17 cellular contexts compared by ENCODE assay signal in genomic region chr3:172057624-172058023, GRCh38. TPM values are rescaled to one million over a fixed set of nuclear protein-coding genes. Genes with fewer than 3 reads are reported as not detected.
DNase-seq lines count a peak whose midpoint lies in the region; ATAC-seq and TF ChIP-seq lines count a peak whose summit lies in the region.
"Had no signal": no experiment of that assay in that cellular context is flagged by ENCODE, and none has a peak within 500 bp of the region (broad histone marks: within the 10 kb centered on the region; RNA-seq: fewer than 3 reads in every experiment).

No MANE protein-coding gene starts in this region.

- BruUV-seq in A673 (replicated peaks; lab: Mats Ljungman, UMichigan): no TSS peak

- no peak for DNase-seq in A673 (ENCODE audit: low spot score)
- DNase-seq in NCI-H69 (lab: John Stamatoyannopoulos, UW): peak; percentile 35
- DNase-seq in chondrocyte (ENCODE audit: low spot score): no peak
- no peak for DNase-seq in NCI-H226
- no peak for DNase-seq in middle frontal gyrus (ENCODE audit: extremely low spot score, low spot score)
- DNase-seq in activated CD4-positive, alpha-beta T cell treated with anti-CD3 and anti-CD28 coated beads, Interleukin-2, amount 10 ng/mL, durations not matched to agents 7 days and 5 days: no peak
- DNase-seq: C1 segment of cervical spinal cord, DMS 273 treated with DMSO at 0.1 percent for 48 hours, DND-41, IMR-90, NCI-H187, NCI-H2227 treated with DMSO at 0.1 percent for 48 hours, NCI-H524 treated with DMSO at 0.1 percent for 48 hours, PC-9 had no signal

- H3K27me3 ChIP-seq in A673 (replicated peaks; ENCODE audit: insufficient read depth, low read depth, low read length, poor library complexity) (no peaks in the 10 kb centered on the region), neutrophil (no peaks in the 10 kb centered on the region)
- H3K27me3 ChIP-seq: SJSA1 had no signal

- H3K9me3 ChIP-seq in A673 (ENCODE audit: low read depth, low read length, poor library complexity, severe bottlenecking) (no peaks in the 10 kb centered on the region), neutrophil (no peaks in the 10 kb centered on the region)
- H3K9me3 ChIP-seq: SJSA1 had no signal

- H3K27ac ChIP-seq in A673 (ENCODE audit: low read depth, low read length, poor library complexity, severe bottlenecking): peak overlapping the region; percentile 8
- peak overlapping the region; percentile 68 for H3K27ac ChIP-seq in neutrophil
- H3K27ac ChIP-seq: SJSA1 had no signal

- peak overlapping the region; percentile 53 for H3K27ac Mint-ChIP-seq in chondrocyte (ENCODE audit: unreplicated experiment)
- H3K27ac Mint-ChIP-seq in activated CD4-positive, alpha-beta T cell treated with anti-CD3 and anti-CD28 coated beads, Interleukin-2, amount 10 ng/mL, durations not matched to agents 7 days and 5 days: no peak overlapping the region

- H3K4me3 ChIP-seq in A673 (ENCODE audit: low read depth, low read length, poor library complexity, severe bottlenecking) (no peak overlapping the region), neutrophil (ENCODE audit: low read depth in 1 of 2, low read length in 1 of 2) (no peak overlapping the region)
- H3K4me3 ChIP-seq: PC-9, SJSA1 had no signal

- POLR2A ChIA-PET in A673 (lab: Charles Lee; ENCODE audit: low non-redundant PET): no interaction called here
- POLR2A ChIA-PET in activated CD4-positive, alpha-beta T cell treated with anti-CD3 and anti-CD28 coated beads, Interleukin-2, amount 10 ng/mL, durations not matched to agents 7 days and 5 days (lab: Charles Lee): no interaction called here

- H3K4me1 ChIP-seq in A673 (ENCODE audit: insufficient read depth, low read length, poor library complexity, severe bottlenecking) (peaks cover 32% of the 10 kb centered on the region), neutrophil (ENCODE audit: control insufficient read depth in 1 of 2, insufficient read depth in 1 of 2, low read depth in 1 of 2, low read length in 1 of 2) (peaks cover 48 to 59% of the 10 kb centered on the region in 2 experiments)

- peaks cover 91% of the 10 kb centered on the region for H3K4me1 Mint-ChIP-seq in chondrocyte (ENCODE audit: low read depth)
- H3K4me1 Mint-ChIP-seq in activated CD4-positive, alpha-beta T cell treated with anti-CD3 and anti-CD28 coated beads, Interleukin-2, amount 10 ng/mL, durations not matched to agents 7 days and 5 days: peaks cover 18% of the 10 kb centered on the region

- H3K27me3 Mint-ChIP-seq in chondrocyte (ENCODE audit: low read depth): no peaks in the 10 kb centered on the region
- H3K27me3 Mint-ChIP-seq in activated CD4-positive, alpha-beta T cell treated with anti-CD3 and anti-CD28 coated beads, Interleukin-2, amount 10 ng/mL, durations not matched to agents 7 days and 5 days: no peaks in the 10 kb centered on the region

- H3K4me3 Mint-ChIP-seq in chondrocyte (ENCODE audit: unreplicated experiment): no peak overlapping the region
- no peak overlapping the region for H3K4me3 Mint-ChIP-seq in activated CD4-positive, alpha-beta T cell treated with anti-CD3 and anti-CD28 coated beads, Interleukin-2, amount 10 ng/mL, durations not matched to agents 7 days and 5 days

- H3K9me3 Mint-ChIP-seq in chondrocyte (ENCODE audit: low read depth): no peaks in the 10 kb centered on the region
- H3K9me3 Mint-ChIP-seq in activated CD4-positive, alpha-beta T cell treated with anti-CD3 and anti-CD28 coated beads, Interleukin-2, amount 10 ng/mL, durations not matched to agents 7 days and 5 days: no peaks in the 10 kb centered on the region

- no peak for TF ChIP-seq CTCF in A673 (conservative IDR thresholded peaks at IDR 0.05; ENCODE audit: low read depth, low read length)
- TF ChIP-seq CTCF in chondrocyte (IDR thresholded peaks at IDR 0.05): no peak
- no peak for TF ChIP-seq CTCF in neutrophil (IDR thresholded peaks at IDR 0.05)

- intact Hi-C loops in A673 (cut with micrococcal nuclease; ENCODE audit: unreplicated experiment): no loop called here

- H3K36me3 Mint-ChIP-seq in chondrocyte (ENCODE audit: low read depth): peaks cover 8% of the 10 kb centered on the region
- peaks cover 2% of the 10 kb centered on the region for H3K36me3 Mint-ChIP-seq in activated CD4-positive, alpha-beta T cell treated with anti-CD3 and anti-CD28 coated beads, Interleukin-2, amount 10 ng/mL, durations not matched to agents 7 days and 5 days (ENCODE audit: low read depth)

- no peak for ATAC-seq in GM21515 (IDR thresholded peaks at IDR 0.05; ENCODE audit: unreplicated experiment)

- CTCF ChIA-PET in A673 (lab: Charles Lee): no interaction called here
- CTCF ChIA-PET in activated CD4-positive, alpha-beta T cell treated with anti-CD3 and anti-CD28 coated beads, Interleukin-2, amount 10 ng/mL, durations not matched to agents 7 days and 5 days (lab: Charles Lee): interaction anchor here (0.6 kb wide), 1 partner anchor 491 kb away, joined by 3 read pairs; no protein-coding TSS in a partner anchor

- H3K36me3 ChIP-seq in A673 (ENCODE audit: insufficient read depth, low read length, poor library complexity, severe bottlenecking): no peaks in the 10 kb centered on the region
- H3K36me3 ChIP-seq in neutrophil: peaks cover 15% of the 10 kb centered on the region

RNA-seq across cellular contexts. Expression of gene FNDC3B, which starts 18.2 kb away (rescaled TPM):
- total RNA-seq in A673 (2021) (43.2 and 50.8 TPM in 2 replicates), chondrocyte (290 to 304 TPM (median 293 TPM) in 3 replicates)
- 10 to 100 TPM; 13.4 to 15.3 TPM for total RNA-seq in activated CD4-positive, alpha-beta T cell treated with anti-CD3 and anti-CD28 coated beads, Interleukin-2, amount 10 ng/mL, durations not matched to agents 7 days and 5 days
